ENCODE assay signal across 15 cellular contexts in genomic region chr19:8458380-8458779, GRCh38. TPM values are rescaled to one million over a fixed set of nuclear protein-coding genes. Genes with fewer than 3 reads are reported as not detected.
DNase-seq lines count a peak whose midpoint lies in the region; ATAC-seq, FAIRE-seq and TF ChIP-seq lines count a peak whose summit lies in the region.
"Had no signal": no experiment of that assay in that cellular context is flagged by ENCODE, and none has a peak within 500 bp of the region (broad histone marks: within the 10 kb centered on the region; RNA-seq: fewer than 3 reads in every experiment).

No MANE protein-coding gene starts in this region.

- TF ChIP-seq POLR2A in H54 (IDR thresholded peaks at IDR 0.05; ENCODE audit: low read depth, low read length) = no peak

- intact Hi-C loops in CD4-positive, alpha-beta memory T cell (cut with micrococcal nuclease) = no loop called here

- POLR2A ChIA-PET in CD4-positive, alpha-beta memory T cell (lab: Charles Lee; ENCODE audit: partially characterized antibody) = no interaction called here

- peak overlapping the region in 5 of 7 donors; percentile 44 to 87 (median 62) for H3K27ac Mint-ChIP-seq in CD4-positive, alpha-beta memory T cell
- H3K27ac Mint-ChIP-seq in IgD-negative memory B cell (peak overlapping the region in 2 of 3 donors; percentile 2 to 54), osteocyte (ENCODE audit: unreplicated experiment) (peak overlapping the region; percentile 94)
- H3K27ac Mint-ChIP-seq: activated naive CD8-positive, alpha-beta T cell treated with anti-CD3 and anti-CD28 coated beads for 36 hours had no signal

- DNase-seq in CD4-positive, alpha-beta memory T cell = no peak
- DNase-seq in osteocyte (ENCODE audit: extremely low spot score, unreplicated experiment) (no peak), A172 (ENCODE audit: low spot score) (no peak), GDM1 (lab: John Stamatoyannopoulos, UW) (no peak), H54 (ENCODE audit: insufficient read length, low spot score) (no peak)
- DNase-seq: activated CD4-positive, alpha-beta T cell treated with anti-CD3 and anti-CD28 coated beads for 1 hour; activated naive CD8-positive, alpha-beta T cell treated with anti-CD3 and anti-CD28 coated beads for 36 hours; HCEC 1CT; NCI-H446; right cardiac atrium; SHP77 had no signal

- no peak for TF ChIP-seq CTCF in osteocyte (IDR thresholded peaks at IDR 0.05)

- no peaks in the 10 kb centered on the region for H3K27me3 Mint-ChIP-seq in CD4-positive, alpha-beta memory T cell
- no peaks in the 10 kb centered on the region for H3K27me3 Mint-ChIP-seq in IgD-negative memory B cell
- H3K27me3 Mint-ChIP-seq in osteocyte (ENCODE audit: unreplicated experiment) = no peaks in the 10 kb centered on the region
- H3K27me3 Mint-ChIP-seq: activated naive CD8-positive, alpha-beta T cell treated with anti-CD3 and anti-CD28 coated beads for 36 hours had no signal

- H3K4me3 ChIP-seq in CD4-positive, alpha-beta memory T cell (ENCODE audit: low read length in 2 of 2) = no peak overlapping the region
- H3K4me3 ChIP-seq: lung had no signal

- H3K9me3 ChIP-seq in CD4-positive, alpha-beta memory T cell (ENCODE audit: control insufficient read depth in 1 of 2, low read length in 2 of 2) = no peaks in the 10 kb centered on the region

- peaks cover 69 to 99% (median 82%) of the 10 kb centered on the region in 4 donors for H3K4me1 Mint-ChIP-seq in CD4-positive, alpha-beta memory T cell
- H3K4me1 Mint-ChIP-seq in IgD-negative memory B cell (peaks cover 67 to 74% (median 73%) of the 10 kb centered on the region in 3 donors), osteocyte (ENCODE audit: unreplicated experiment) (peaks cover 86% of the 10 kb centered on the region)

- peaks cover 68% of the 10 kb centered on the region for H3K4me1 ChIP-seq in CD4-positive, alpha-beta memory T cell (ENCODE audit: insufficient read depth, low read length)

- no peak overlapping the region for H3K27ac ChIP-seq in CD4-positive, alpha-beta memory T cell (ENCODE audit: low read depth, low read length)

- FAIRE-seq in H54 (lab: Jason Lieb, UNC) = no peak

- peaks cover 41% of the 10 kb centered on the region for H3K36me3 ChIP-seq in CD4-positive, alpha-beta memory T cell (ENCODE audit: insufficient read depth, low read length)

- H3K27me3 ChIP-seq in CD4-positive, alpha-beta memory T cell (ENCODE audit: insufficient read depth, low read length) = no peaks in the 10 kb centered on the region

- H3K9me3 Mint-ChIP-seq in CD4-positive, alpha-beta memory T cell = peaks cover 0 to 2% (median 0%) of the 10 kb centered on the region in 8 donors
- H3K9me3 Mint-ChIP-seq in IgD-negative memory B cell (no peaks in the 10 kb centered on the region), osteocyte (ENCODE audit: unreplicated experiment) (no peaks in the 10 kb centered on the region)
- H3K9me3 Mint-ChIP-seq: activated naive CD8-positive, alpha-beta T cell treated with anti-CD3 and anti-CD28 coated beads for 36 hours had no signal

- H3K36me3 Mint-ChIP-seq in CD4-positive, alpha-beta memory T cell = peaks cover 31 to 88% of the 10 kb centered on the region in 2 donors
- H3K36me3 Mint-ChIP-seq in IgD-negative memory B cell (peaks cover 3% of the 10 kb centered on the region), osteocyte (ENCODE audit: unreplicated experiment) (peaks cover 32% of the 10 kb centered on the region)

- CTCF ChIA-PET in CD4-positive, alpha-beta memory T cell (lab: Charles Lee; ENCODE audit: partially characterized antibody) = no interaction called here

- peak overlapping the region in 2 of 8 donors; percentile 7 to 61 for H3K4me3 Mint-ChIP-seq in CD4-positive, alpha-beta memory T cell
- H3K4me3 Mint-ChIP-seq in IgD-negative memory B cell (peak overlapping the region in 1 of 4 donors; percentile 80), osteocyte (ENCODE audit: unreplicated experiment) (peak overlapping the region; percentile 37)
- H3K4me3 Mint-ChIP-seq: activated naive CD8-positive, alpha-beta T cell treated with anti-CD3 and anti-CD28 coated beads for 36 hours had no signal

- ATAC-seq in esophagus mucosa (peak; percentile 54), HG03571 (IDR thresholded peaks at IDR 0.05; ENCODE audit: unreplicated experiment) (no peak)

RNA-seq across cellular contexts. Expression of gene HNRNPM, which starts 13.6 kb away (rescaled TPM):
- 100 to 1,000 TPM; 197 to 199 TPM for total RNA-seq in CD4-positive, alpha-beta memory T cell
- polyA plus RNA-seq in CD4-positive, alpha-beta memory T cell = 100 to 1,000 TPM; 206 to 245 TPM
- polyA plus RNA-seq in IgD-negative memory B cell = 210 TPM
- total RNA-seq in esophagus mucosa = 107 TPM
- total RNA-seq in osteocyte = 154 and 156 TPM in 2 replicates
- 97.9 and 102 TPM in 2 replicates for total RNA-seq in A172 (2014; rRNA removed; shearing (Covaris generic))

RNA-seq across cellular contexts. Expression of gene PRAM1, which starts 44.1 kb away (rescaled TPM):
- total RNA-seq in CD4-positive, alpha-beta memory T cell = 1 to 10 TPM; 2.3 to 2.6 TPM
- not detected for polyA plus RNA-seq in CD4-positive, alpha-beta memory T cell
- polyA plus RNA-seq in IgD-negative memory B cell = not detected
- 0.76 TPM for total RNA-seq in esophagus mucosa
- 0.24 and 0.42 TPM in 2 replicates for total RNA-seq in osteocyte
- not detected in 2 replicates for total RNA-seq in A172 (2014; rRNA removed; shearing (Covaris generic))

RNA-seq across cellular contexts. Expression of gene MARCHF2, which starts 45.3 kb away (rescaled TPM):
- total RNA-seq in CD4-positive, alpha-beta memory T cell = 10 to 100 TPM; 25.5 to 30.3 TPM
- 10 to 100 TPM; 46.0 to 60.9 TPM for polyA plus RNA-seq in CD4-positive, alpha-beta memory T cell
- polyA plus RNA-seq in IgD-negative memory B cell = 35.9 TPM
- total RNA-seq in esophagus mucosa (21.4 TPM), osteocyte (45.0 and 50.6 TPM in 2 replicates)
- 53.3 and 80.8 TPM in 2 replicates for total RNA-seq in A172 (2014; rRNA removed; shearing (Covaris generic))

RNA-seq across cellular contexts. Expression of gene ZNF414, which starts 55.6 kb away (rescaled TPM):
- 10 to 100 TPM; 45.1 to 50.4 TPM for total RNA-seq in CD4-positive, alpha-beta memory T cell
- polyA plus RNA-seq in CD4-positive, alpha-beta memory T cell = 10 to 100 TPM in 1 of 2 donors, 1 to 10 TPM in 1; 9.5 to 25.8 TPM
- 22.2 TPM for polyA plus RNA-seq in IgD-negative memory B cell
- total RNA-seq in esophagus mucosa (13.3 TPM), osteocyte (23.9 and 29.9 TPM in 2 replicates)
- 3.4 and 17.7 TPM in 2 replicates for total RNA-seq in A172 (2014; rRNA removed; shearing (Covaris generic))

Comparison
In these comparisons a context has a peak if more than half of its experiments do, and no peak if none do; other contexts are left out.
1. H3K27ac Mint-ChIP-seq: peak in every context shown above with its lines; median percentile 94 in osteocyte; 62 in CD4-positive, alpha-beta memory T cell; 28 in IgD-negative memory B cell.